ENCODE assay signal across 24 cellular contexts in genomic region chr9:134425401-134425800, GRCh38.
"Had no signal": no experiment of that assay in that cellular context is flagged by ENCODE, and none has a peak within 500 bp of the region (broad histone marks: within the 10 kb centered on the region; RNA-seq: fewer than 3 reads in every experiment).

No MANE protein-coding gene starts in this region.

- H3K36me3 ChIP-seq: neural progenitor cell, ovary had no signal

- H3K4me1 ChIP-seq: neural progenitor cell had no signal

- H3K9ac ChIP-seq: neural progenitor cell had no signal

- H3K27me3 ChIP-seq: dorsolateral prefrontal cortex, neural progenitor cell, ovary, spleen, testis, tibial artery had no signal

- H3K4me2 ChIP-seq: neural progenitor cell had no signal

- ATAC-seq: mucosa of descending colon; naive thymus-derived CD4-positive, alpha-beta T cell; psoas muscle; right cardiac atrium; stimulated activated memory B cell treated with anti-CD40 and anti-IgM and Interleukin-4, amounts not matched to agents 10 μg/mL and 1 μg/mL and 100 μg/mL, for 72 hours; stimulated activated naive CD8-positive, alpha-beta T cell treated with anti-CD3 and anti-CD28 coated beads, Interleukin-15, Interleukin-2, amounts not matched to agents 100 U/mL and 50 U/mL, for 24 hours had no signal

- H3K27ac ChIP-seq: neural progenitor cell, psoas muscle, spleen, testis, tibial artery had no signal

- H3K9me3 ChIP-seq: mucosa of descending colon, ovary, psoas muscle, spleen, testis, tibial artery had no signal

- H3K4me3 ChIP-seq: dorsolateral prefrontal cortex, mucosa of descending colon, neural progenitor cell, ovary, psoas muscle, skin epidermis, spleen, testis, tibial artery had no signal

- DNase-seq: dorsolateral prefrontal cortex; effector CD4-positive, alpha-beta T cell; hypothalamus; kidney; mesenchymal stem cell; mucosa of descending colon; naive thymus-derived CD4-positive, alpha-beta T cell; occipital lobe; posterior cingulate gyrus; psoas muscle; right cardiac atrium; spleen; stimulated activated CD4-positive, alpha-beta T cell treated with anti-CD3 and anti-CD28 coated beads, Interleukin-4, amount 100 ng/mL, for 4 hours; stimulated activated naive CD8-positive, alpha-beta T cell treated with anti-CD3 and anti-CD28 coated beads, Interleukin-15, Interleukin-2, amounts not matched to agents 100 U/mL and 50 U/mL, for 24 hours; substantia nigra; testis; tibial artery had no signal

- FAIRE-seq: colon, frontal cortex, kidney, urothelium cell line had no signal

- H2AFZ ChIP-seq: neural progenitor cell had no signal
